ENCODE assay signal across 23 cellular contexts in genomic region chr10:8346861-8347260, GRCh38.
"Had no signal": no experiment of that assay in that cellular context is flagged by ENCODE, and none has a peak within 500 bp of the region (broad histone marks: within the 10 kb centered on the region; RNA-seq: fewer than 3 reads in every experiment).

No MANE protein-coding gene starts in this region.

- DNase-seq: activated CD4-positive, alpha-beta memory T cell treated with anti-CD3 and anti-CD28 coated beads, Interleukin-2, amount 10 ng/mL, durations not matched to agents 7 days and 5 days; activated CD4-positive, alpha-beta T cell treated with anti-CD3 and anti-CD28 coated beads for 1 hour; activated CD4-positive, alpha-beta T cell treated with anti-CD3 and anti-CD28 coated beads, Interleukin-2, amount 10 ng/mL, durations not matched to agents 7 days and 5 days; activated CD8-positive, alpha-beta memory T cell treated with anti-CD3 and anti-CD28 coated beads, Interleukin-2, amount 50 U/mL, for 48 hours; activated naive CD8-positive, alpha-beta T cell treated with anti-CD3 and anti-CD28 coated beads, Interleukin-2, amount 50 U/mL, for 24 hours; activated T-cell treated with anti-CD3 and anti-CD28 coated beads, Interleukin-2, amount 50 U/mL, for 24 hours; amygdala; central memory CD4-positive, alpha-beta T cell; foreskin keratinocyte; heart left ventricle; islet precursor cell; left ventricle myocardium inferior; naive B cell; nephron progenitor cell; ovary; right lobe of liver; stimulated activated CD4-positive, alpha-beta T cell treated with anti-CD3 and anti-CD28 coated beads, Interleukin-2, amount 100 ng/mL, for 48 hours; stimulated activated naive CD8-positive, alpha-beta T cell treated with anti-CD3 and anti-CD28 coated beads, Interleukin-15, Interleukin-2, amounts not matched to agents 100 U/mL and 50 U/mL, for 24 hours; testis; transverse colon; WERI-Rb-1 had no signal

- H3K27me3 ChIP-seq: foreskin keratinocyte, heart left ventricle, ovary, right lobe of liver, testis had no signal

- ATAC-seq: activated naive CD8-positive, alpha-beta T cell treated with anti-CD3 and anti-CD28 coated beads, Interleukin-2, amount 50 U/mL, for 24 hours; activated T-helper 17 cell treated with anti-CD3 and anti-CD28 coated beads, Interleukin-2, amount 50 U/mL, for 72 hours; foreskin keratinocyte; heart left ventricle; right lobe of liver; stimulated activated naive CD8-positive, alpha-beta T cell treated with anti-CD3 and anti-CD28 coated beads, Interleukin-15, Interleukin-2, amounts not matched to agents 100 U/mL and 50 U/mL, for 24 hours had no signal

- H3K4me3 ChIP-seq: esophagus muscularis mucosa, heart left ventricle, left ventricle myocardium inferior, ovary, right lobe of liver, testis, transverse colon had no signal

- H3K27ac ChIP-seq: esophagus muscularis mucosa, foreskin keratinocyte, heart left ventricle, left ventricle myocardium inferior, ovary, right lobe of liver, testis, transverse colon, WERI-Rb-1 had no signal

- H3K36me3 ChIP-seq: esophagus muscularis mucosa, heart left ventricle, left ventricle myocardium inferior, ovary, right lobe of liver, transverse colon, WERI-Rb-1 had no signal

- H3K4me1 ChIP-seq: esophagus muscularis mucosa, heart left ventricle, left ventricle myocardium inferior, right lobe of liver, testis, transverse colon had no signal

- H3K9me3 ChIP-seq: esophagus muscularis mucosa, heart left ventricle, left ventricle myocardium inferior, ovary, right lobe of liver, testis, transverse colon had no signal
